8 cellular contexts compared by ENCODE assay signal in genomic region chr4:177442623-177443155, GRCh38. TPM values are rescaled to one million over a fixed set of nuclear protein-coding genes. Genes with fewer than 3 reads are reported as not detected.
DNase-seq lines count a peak whose midpoint lies in the region; ATAC-seq lines count a peak whose summit lies in the region.

No MANE protein-coding gene starts in this region.

- ATAC-seq in GM18519 (IDR thresholded peaks at IDR 0.05; ENCODE audit: low FRiP score, unreplicated experiment) (peak; percentile 25), HG03175 (IDR thresholded peaks at IDR 0.05; ENCODE audit: unreplicated experiment) (peak; percentile 19), naive B cell (ENCODE audit: low read depth in 2 of 2) (peak; percentile 13 to 17)
- ATAC-seq in effector memory CD8-positive, alpha-beta T cell (replicated peaks), result no peak

- peak overlapping the region; percentile 89 to 98 for H3K27ac Mint-ChIP-seq in effector memory CD8-positive, alpha-beta T cell
- H3K27ac Mint-ChIP-seq in naive B cell, result peak overlapping the region; percentile 90 to 99 (median 96)

- DNase-seq in AML-193 (lab: John Stamatoyannopoulos, UW), result peak; percentile 28 to 43
- peak; percentile 61 for DNase-seq in SKM-1 treated with dmso at 0.1 percent for 144 hours (lab: John Stamatoyannopoulos, UW; ENCODE audit: unreplicated experiment)
- peak in 1 of 3 experiments; percentile 4 for DNase-seq in effector memory CD8-positive, alpha-beta T cell
- no peak for DNase-seq in naive B cell
- DNase-seq in inferior parietal cortex (ENCODE audit: extremely low spot score), result no peak
- DNase-seq in NCI-H1694 treated with DMSO at 0.1 percent for 48 hours (lab: John Stamatoyannopoulos, UW), result no peak

- no peaks in the 10 kb centered on the region for H3K27me3 Mint-ChIP-seq in effector memory CD8-positive, alpha-beta T cell
- no peaks in the 10 kb centered on the region for H3K27me3 Mint-ChIP-seq in naive B cell

- H3K4me3 Mint-ChIP-seq in effector memory CD8-positive, alpha-beta T cell, result peak overlapping the region; percentile 77 to 86
- H3K4me3 Mint-ChIP-seq in naive B cell, result peak overlapping the region; percentile 83 to 98 (median 92)

- no peaks in the 10 kb centered on the region for H3K9me3 Mint-ChIP-seq in effector memory CD8-positive, alpha-beta T cell
- no peaks in the 10 kb centered on the region for H3K9me3 Mint-ChIP-seq in naive B cell

- peaks cover 16% of the 10 kb centered on the region for H3K36me3 Mint-ChIP-seq in effector memory CD8-positive, alpha-beta T cell (ENCODE audit: insufficient read depth)
- no peaks in the 10 kb centered on the region for H3K36me3 Mint-ChIP-seq in naive B cell

- peaks cover 13 to 36% of the 10 kb centered on the region in 2 donors for H3K4me1 Mint-ChIP-seq in effector memory CD8-positive, alpha-beta T cell (ENCODE audit: low read depth in 2 of 2)
- H3K4me1 Mint-ChIP-seq in naive B cell, result peaks cover 16 to 28% (median 20%) of the 10 kb centered on the region in 3 donors

RNA-seq across cellular contexts. Expression of gene AGA, which starts 0.5 kb away (rescaled TPM):
- polyA plus RNA-seq in naive B cell (ENCODE audit: low read depth in 6 of 6), result 10 to 100 TPM; 23.7 to 37.6 (median 25.7) TPM

Comparison
In these comparisons a context has a peak if more than half of its experiments do, and no peak if none do; other contexts are left out.
1. DNase-seq: peak in AML-193 (2 of 2) and SKM-1 treated with dmso at 0.1 percent for 144 hours (single experiment); none in naive B cell (single experiment), inferior parietal cortex (single experiment) and NCI-H1694 treated with DMSO at 0.1 percent for 48 hours (single experiment).